20 cellular contexts compared by ENCODE assay signal in genomic region chr11:12465332-12465731, GRCh38.
DNase-seq lines count a peak whose midpoint lies in the region; ATAC-seq, FAIRE-seq and TF ChIP-seq lines count a peak whose summit lies in the region.
"Had no signal": no experiment of that assay in that cellular context is flagged by ENCODE, and none has a peak within 500 bp of the region (broad histone marks: within the 10 kb centered on the region; RNA-seq: fewer than 3 reads in every experiment).

No MANE protein-coding gene starts in this region.

- H3K27me3 ChIP-seq in HepG2 (ENCODE audit: control insufficient read depth in 1 of 2, insufficient read depth in 2 of 2, low read length in 2 of 2): no peaks in the 10 kb centered on the region
- no peaks in the 10 kb centered on the region for H3K27me3 ChIP-seq in right lobe of liver
- H3K27me3 ChIP-seq in K562 (ENCODE audit: control insufficient read depth in 2 of 2, insufficient read depth in 2 of 2, low read length in 2 of 2): peaks cover 2 to 10% of the 10 kb centered on the region in 2 experiments; a peak in 2 of 5 replicates
- no peaks in the 10 kb centered on the region for H3K27me3 ChIP-seq in thyroid gland
- H3K27me3 ChIP-seq: BE2C, BLaER1 had no signal

- in situ Hi-C loops in HepG2 (cut with HindIII; ENCODE audit: extremely low pct_ligation_motif_present, low pct_unique_long_range_greater_than_20kb) (no loop called here), K562 (cut with MboI) (no loop called here)

- intact Hi-C loops in HepG2 (cut with micrococcal nuclease; ENCODE audit: unreplicated experiment): no loop called here
- intact Hi-C loops in right lobe of liver (cut with DNase I): no loop called here
- intact Hi-C loops in K562 (cut with micrococcal nuclease): no loop called here
- intact Hi-C loops in thyroid gland (cut with DNase I): no loop called here

- BruUV-seq in HepG2 (replicated peaks; lab: Mats Ljungman, UMichigan): no TSS peak
- no TSS peak for BruUV-seq in K562 (replicated peaks; lab: Mats Ljungman, UMichigan)

- CTCF ChIA-PET in HepG2 (lab: Yijun Ruan, JAX; ENCODE audit: low intra/inter-chr PET ratio, low total read pairs) (no interaction called here), K562 (lab: Yijun Ruan, JAX; ENCODE audit: low intra/inter-chr PET ratio) (no interaction called here)

- H3K4me1 ChIP-seq in HepG2 (ENCODE audit: insufficient read depth, low read length) (peaks cover 6% of the 10 kb centered on the region; the same call in 1 of the 2 replicates), right lobe of liver (no peaks in the 10 kb centered on the region), K562 (replicated peaks in 1 of 2; ENCODE audit: control insufficient read depth in 2 of 2, insufficient read depth in 2 of 2, low read length in 2 of 2) (0 out of 5 replicates have a peak, but pooled peaks cover 0 to 2% of the 10 kb centered on the region in 2 experiments), thyroid gland (peaks cover 0 to 14% of the 10 kb centered on the region in 2 donors)
- H3K4me1 ChIP-seq: BLaER1 had no signal

- H3K4me3 ChIP-seq in HepG2 (replicated peaks in 1 of 3; ENCODE audit: insufficient read depth in 1 of 3, low read depth in 2 of 3, low read length in 3 of 3) (no peak overlapping the region), right lobe of liver (no peak overlapping the region), K562 (no peak overlapping the region), thyroid gland (replicated peaks in 1 of 3) (no peak overlapping the region)
- H3K4me3 ChIP-seq: BLaER1 had no signal

- no peak for ATAC-seq in HepG2
- ATAC-seq in right lobe of liver: no peak
- ATAC-seq in K562: no peak

- H3K9me3 ChIP-seq in HepG2 (ENCODE audit: low read length) (no peaks in the 10 kb centered on the region), right lobe of liver (no peaks in the 10 kb centered on the region), K562 (replicated peaks; ENCODE audit: control insufficient read depth, insufficient read depth, low read depth, low read length) (no peaks in the 10 kb centered on the region), thyroid gland (no peaks in the 10 kb centered on the region)
- H3K9me3 ChIP-seq: BE2C had no signal

- TF ChIP-seq EP300 in HepG2 (IDR thresholded peaks at IDR 0.05; ENCODE audit: low read depth in 2 of 2, low read length in 2 of 2): no peak
- TF ChIP-seq EP300 in HepG2 (CRISPR knock-in tag; IDR thresholded peaks at IDR 0.05; ENCODE audit: borderline replicate concordance): no peak
- TF ChIP-seq EP300 in K562 (IDR thresholded peaks at IDR 0.05; ENCODE audit: low read length): no peak

- DNase-seq in HepG2 (ENCODE audit: low spot score) (no peak), right lobe of liver (no peak), K562 (ENCODE audit: extremely low read depth in 1 of 4, low spot score in 3 of 4) (no peak), SHP77 treated with DMSO at 0.1 percent for 48 hours (lab: John Stamatoyannopoulos, UW) (no peak), thyroid gland (no peak)
- DNase-seq: ACHN; BE2C; C1 segment of cervical spinal cord; CD4-positive, alpha-beta memory T cell; CD4-positive, CD25-positive, alpha-beta regulatory T cell; CD8-positive, alpha-beta memory T cell; COR-L47; DMS 273 treated with DMSO at 0.1 percent for 48 hours; DMS79 treated with DMSO at 0.1 percent for 48 hours; GF-D8 had no signal

- FAIRE-seq in HepG2 (lab: Jason Lieb, UNC) (no peak), K562 (lab: Jason Lieb, UNC) (no peak)
- FAIRE-seq: G401.6, GM12891, GM19239 had no signal

- no peak overlapping the region for H3K4me2 ChIP-seq in HepG2 (ENCODE audit: low read depth, low read length)
- H3K4me2 ChIP-seq in K562 (ENCODE audit: insufficient read depth, low read length): no peak overlapping the region
- H3K4me2 ChIP-seq: BLaER1 had no signal

- H3K9me1 ChIP-seq in K562 (ENCODE audit: control insufficient read depth, insufficient read depth, low read length): no peaks in the 10 kb centered on the region

- H4K20me1 ChIP-seq in HepG2 (ENCODE audit: insufficient read depth, low read length): no peaks in the 10 kb centered on the region
- no peaks in the 10 kb centered on the region for H4K20me1 ChIP-seq in K562 (replicated peaks; ENCODE audit: control insufficient read depth, insufficient read depth, low read length)
- H4K20me1 ChIP-seq: BLaER1 had no signal

- no peaks in the 10 kb centered on the region for H3K36me3 ChIP-seq in HepG2 (replicated peaks in 1 of 2; ENCODE audit: control insufficient read depth in 1 of 2, insufficient read depth in 2 of 2, low read length in 2 of 2)
- H3K36me3 ChIP-seq in right lobe of liver: no peaks in the 10 kb centered on the region
- no peaks in the 10 kb centered on the region for H3K36me3 ChIP-seq in K562 (ENCODE audit: control insufficient read depth, insufficient read depth, low read length)
- no peaks in the 10 kb centered on the region for H3K36me3 ChIP-seq in thyroid gland
- H3K36me3 ChIP-seq: BE2C, BLaER1 had no signal

- TF ChIP-seq CTCF in HepG2 (CRISPR knock-in tag; IDR thresholded peaks at IDR 0.05) (no peak), right lobe of liver (IDR thresholded peaks at IDR 0.05) (no peak), K562 (IDR thresholded peaks at IDR 0.05 in 2 of 3, conservative IDR thresholded peaks at IDR 0.05 in 1 of 3; ENCODE audit: insufficient read depth in 2 of 3, low read depth in 1 of 3, low read length in 3 of 3) (no peak), thyroid gland (IDR thresholded peaks at IDR 0.05) (no peak)

- no peak for TF ChIP-seq POLR2A in HepG2 (IDR thresholded peaks at IDR 0.05; ENCODE audit: insufficient read depth in 1 of 2, low read depth in 2 of 2, low read length in 2 of 2)
- no peak for TF ChIP-seq POLR2A in right lobe of liver (IDR thresholded peaks at IDR 0.05)
- TF ChIP-seq POLR2A in K562 (conservative IDR thresholded peaks at IDR 0.05): no peak
- TF ChIP-seq POLR2A in thyroid gland (IDR thresholded peaks at IDR 0.05): no peak

- 98% methylated on average over 2 of the region's 2 CpGs for WGBS in HepG2 (ENCODE audit: low lambda C conversion rate)
- WGBS in right lobe of liver (ENCODE audit: insufficient coverage, low coverage, low lambda C conversion rate, missing lambda C conversion rate): 100% methylated on average over 2 of the region's 2 CpGs
- 0% methylated on average over 2 of the region's 2 CpGs for WGBS in K562 (ENCODE audit: insufficient coverage, low coverage, missing lambda C conversion rate)
- WGBS in thyroid gland, 2 donors: 96 to 97% methylated on average over 2 of the region's 2 CpGs

- no peak overlapping the region for H2AFZ ChIP-seq in HepG2 (ENCODE audit: low read length)
- no peak overlapping the region for H2AFZ ChIP-seq in K562 (ENCODE audit: low read depth, low read length)

- POLR2A ChIA-PET in HepG2 (lab: Yijun Ruan, JAX): no interaction called here
- POLR2A ChIA-PET in K562 (lab: Yijun Ruan, JAX): no interaction called here

- H3K27ac ChIP-seq in HepG2 (ENCODE audit: extremely low read length, insufficient read depth, low read length): no peak overlapping the region
- H3K27ac ChIP-seq in right lobe of liver: no peak overlapping the region
- no peak overlapping the region for H3K27ac ChIP-seq in K562 (ENCODE audit: extremely low read depth, low read depth, low read length)
- H3K27ac ChIP-seq in thyroid gland: no peak overlapping the region
- H3K27ac ChIP-seq: 22Rv1, BLaER1 had no signal

- H3K9ac ChIP-seq in HepG2 (ENCODE audit: insufficient read depth, low read depth, low read length) (no peak overlapping the region), K562 (ENCODE audit: insufficient read depth in 1 of 2, low read depth in 2 of 2, low read length in 2 of 2) (no peak overlapping the region)
- H3K9ac ChIP-seq: BLaER1 had no signal

- TF ChIP-seq RAD21 in HepG2 (CRISPR knock-in tag; IDR thresholded peaks at IDR 0.05): no peak
- TF ChIP-seq RAD21 in K562 (CRISPR knock-in tag; conservative IDR thresholded peaks at IDR 0.05 in 1 of 2, IDR thresholded peaks at IDR 0.05 in 1 of 2): no peak

- H3K79me2 ChIP-seq in HepG2 (ENCODE audit: insufficient read depth, low read length): no peaks in the 10 kb centered on the region
- no peaks in the 10 kb centered on the region for H3K79me2 ChIP-seq in K562 (ENCODE audit: control insufficient read depth, insufficient read depth, low read length)

TF ChIP-seq in HepG2, 621 proteins besides CTCF, POLR2A, EP300 and RAD21 (continues in another document):
- TF ChIP-seq RAD51 (IDR thresholded peaks at IDR 0.05; ENCODE audit: borderline replicate concordance): no peak

TF ChIP-seq in K562, 482 proteins besides CTCF, POLR2A, EP300 and RAD21:
- TF ChIP-seq MAFF (IDR thresholded peaks at IDR 0.05; ENCODE audit: low read length): peak; percentile 27; the same call in 1 of the 2 replicates
- 0 out of 2 replicates have a peak, but pooled peaks have one; percentile 15 for TF ChIP-seq MAFG (tag; conservative IDR thresholded peaks at IDR 0.05)
- peak; percentile 73 for TF ChIP-seq ZNF316 (IDR thresholded peaks at IDR 0.05)
- no peak for TF ChIP-seq BRF1 (IDR thresholded peaks at IDR 0.05; ENCODE audit: borderline replicate concordance, extremely low read depth, insufficient read length)
- peak; percentile 16; the same call in 1 of the 2 replicates for TF ChIP-seq MAFK (IDR thresholded peaks at IDR 0.05; ENCODE audit: low read length)
- TF ChIP-seq LCOR (CRISPR knock-in tag; IDR thresholded peaks at IDR 0.05): no peak
- peak; percentile 63; the same call in 1 of the 2 replicates for TF ChIP-seq C11orf30 (IDR thresholded peaks at IDR 0.05; ENCODE audit: low read depth)
TF ChIP-seq in K562: peak in this region for 5.

Comparison
In these comparisons a context has a peak if more than half of its experiments do, and no peak if none do; other contexts are left out.
1. Of the 241 proteins assayed by ChIP-seq in both HepG2 and K562: peak only in HepG2: none; only in K562: MAFG; in both: MAFF and MAFK; in neither: 238.